15 cellular contexts compared by ENCODE assay signal in the genomic region with DNA sequence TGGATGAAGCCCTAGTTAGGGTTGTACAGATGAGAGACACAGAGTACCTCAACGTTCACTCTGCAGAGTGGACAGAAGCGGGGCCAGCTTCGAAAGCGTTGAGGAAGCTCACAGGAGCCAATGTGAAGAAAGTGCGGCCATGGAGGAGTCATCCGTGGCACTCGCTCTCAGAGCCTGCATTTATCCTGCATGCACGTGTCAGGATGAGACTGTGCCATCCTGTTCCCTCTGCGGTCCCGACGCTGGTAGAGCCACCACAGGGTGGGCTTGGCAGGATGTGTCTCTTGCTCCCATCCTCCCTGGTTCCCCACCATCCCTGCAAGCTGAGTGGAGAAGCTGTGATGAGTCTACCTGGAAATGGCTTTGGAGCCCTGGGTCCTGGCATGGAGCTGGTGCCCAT. TPM values are rescaled to one million over a fixed set of nuclear protein-coding genes. Genes with fewer than 3 reads are reported as not detected.
DNase-seq lines count a peak whose midpoint lies in the region; TF ChIP-seq lines count a peak whose summit lies in the region.
"Had no signal": no experiment of that assay in that cellular context is flagged by ENCODE, and none has a peak within 500 bp of the region (broad histone marks: within the 10 kb centered on the region; RNA-seq: fewer than 3 reads in every experiment).

No MANE protein-coding gene starts in this region.

- H3K4me3 Mint-ChIP-seq in brain (no peak overlapping the region), neural progenitor cell (no peak overlapping the region), endothelial cell (ENCODE audit: unreplicated experiment) (no peak overlapping the region)
- H3K4me3 Mint-ChIP-seq: CD8-positive, alpha-beta T cell had no signal

- H3K27me3 Mint-ChIP-seq in brain (no peaks in the 10 kb centered on the region), neural progenitor cell (ENCODE audit: insufficient read depth, low read depth) (peaks cover 3% of the 10 kb centered on the region), endothelial cell (ENCODE audit: unreplicated experiment) (peaks cover 19% of the 10 kb centered on the region)

- H3K4me1 ChIP-seq in neural progenitor cell (peaks cover 25% of the 10 kb centered on the region), subcutaneous abdominal adipose tissue (ENCODE audit: control insufficient read depth in 5 of 5, insufficient read depth in 5 of 5, low read length in 5 of 5) (peaks cover 8 to 84% (median 69%) of the 10 kb centered on the region in 5 donors)

- H3K4me3 ChIP-seq in neural progenitor cell (no peak overlapping the region), subcutaneous abdominal adipose tissue (ENCODE audit: low read depth in 1 of 5, low read length in 5 of 5) (no peak overlapping the region)
- H3K4me3 ChIP-seq: BLaER1 had no signal

- H3K27ac ChIP-seq in neural progenitor cell = no peak overlapping the region
- peak overlapping the region; percentile 44 for H3K27ac ChIP-seq in subcutaneous abdominal adipose tissue (ENCODE audit: low read depth, low read length)
- H3K27ac ChIP-seq: BLaER1 had no signal

- peaks cover 18% of the 10 kb centered on the region for H3K36me3 Mint-ChIP-seq in brain
- peaks cover 29% of the 10 kb centered on the region for H3K36me3 Mint-ChIP-seq in neural progenitor cell
- H3K36me3 Mint-ChIP-seq in endothelial cell (ENCODE audit: low read depth, unreplicated experiment) = peaks cover 16% of the 10 kb centered on the region

- H3K36me3 ChIP-seq in neural progenitor cell = no peaks in the 10 kb centered on the region
- peaks cover 0 to 15% (median 12%) of the 10 kb centered on the region in 5 donors for H3K36me3 ChIP-seq in subcutaneous abdominal adipose tissue (ENCODE audit: control insufficient read depth in 5 of 5, insufficient read depth in 5 of 5, low read length in 5 of 5)

- H3K9ac ChIP-seq in neural progenitor cell (no peak overlapping the region), subcutaneous abdominal adipose tissue (ENCODE audit: low read length in 5 of 5) (no peak overlapping the region)
- H3K9ac ChIP-seq: BLaER1 had no signal

- DNase-seq in activated effector memory CD4-positive, alpha-beta T cell treated with anti-CD3 and anti-CD28 coated beads, Interleukin-2, amount 50 U/mL, for 16 hours = peak; percentile 45
- DNase-seq in activated effector memory CD4-positive, alpha-beta T cell treated with Interleukin-2 at 50 U/mL for 16 hours = no peak
- DNase-seq in neural progenitor cell (ENCODE audit: low spot score) (no peak), endothelial cell (ENCODE audit: low spot score) (no peak), putamen (ENCODE audit: low spot score) (no peak), NCI-H2171 treated with DMSO at 0.1 percent for 48 hours (lab: John Stamatoyannopoulos, UW) (no peak)
- DNase-seq: CD8-positive, alpha-beta T cell; DND-41; NCI-H1417; NCI-H187 treated with DMSO at 0.1 percent for 48 hours; NCI-H2171; PC-3 had no signal

- peaks cover 35% of the 10 kb centered on the region for H3F3A ChIP-seq in neural progenitor cell (ENCODE audit: low read depth)

- H3K9me3 Mint-ChIP-seq in brain (no peaks in the 10 kb centered on the region), neural progenitor cell (no peaks in the 10 kb centered on the region), endothelial cell (ENCODE audit: unreplicated experiment) (no peaks in the 10 kb centered on the region)
- H3K9me3 Mint-ChIP-seq: CD8-positive, alpha-beta T cell had no signal

- no peak overlapping the region for H3K4me2 ChIP-seq in neural progenitor cell
- H3K4me2 ChIP-seq: BLaER1 had no signal

- no peak overlapping the region for H2AFZ ChIP-seq in neural progenitor cell (replicated peaks)

- TF ChIP-seq CTCF in brain (conservative IDR thresholded peaks at IDR 0.05) (no peak), neural progenitor cell (IDR thresholded peaks at IDR 0.05) (no peak), endothelial cell (IDR thresholded peaks at IDR 0.05; ENCODE audit: unreplicated experiment) (no peak)

- no peaks in the 10 kb centered on the region for H3K27me3 ChIP-seq in neural progenitor cell
- no peaks in the 10 kb centered on the region for H3K27me3 ChIP-seq in subcutaneous abdominal adipose tissue (ENCODE audit: control insufficient read depth in 5 of 5, insufficient read depth in 4 of 5, low read length in 5 of 5)
- H3K27me3 ChIP-seq: BLaER1 had no signal

- H3K9me3 ChIP-seq in neural progenitor cell (ENCODE audit: low read depth) = no peaks in the 10 kb centered on the region
- H3K9me3 ChIP-seq in subcutaneous abdominal adipose tissue (ENCODE audit: control insufficient read depth in 5 of 5, low read length in 5 of 5) = no peaks in the 10 kb centered on the region
- H3K9me3 ChIP-seq: BLaER1 had no signal

- peak overlapping the region in 3 of 5 experiments; percentile 66 to 97 (median 80) for H3K27ac Mint-ChIP-seq in brain
- peak overlapping the region; percentile 42 for H3K27ac Mint-ChIP-seq in neural progenitor cell
- no peak overlapping the region for H3K27ac Mint-ChIP-seq in endothelial cell (ENCODE audit: unreplicated experiment)
- H3K27ac Mint-ChIP-seq: CD8-positive, alpha-beta T cell had no signal

- no peaks in the 10 kb centered on the region for H4K20me1 ChIP-seq in neural progenitor cell (ENCODE audit: low read depth)

- H3K79me2 ChIP-seq in neural progenitor cell (ENCODE audit: low read depth) = no peaks in the 10 kb centered on the region

- H3K4me1 Mint-ChIP-seq in brain = peaks cover 50% of the 10 kb centered on the region
- peaks cover 43% of the 10 kb centered on the region for H3K4me1 Mint-ChIP-seq in neural progenitor cell
- H3K4me1 Mint-ChIP-seq in endothelial cell (ENCODE audit: unreplicated experiment) = peaks cover 24% of the 10 kb centered on the region

RNA-seq across cellular contexts. Expression of a gene that starts 39.3 kb away (rescaled TPM):
- 14.7 TPM for polyA plus RNA-seq in brain (ENCODE audit: insufficient read depth, low read depth, low replicate concordance)
- total RNA-seq in neural progenitor cell (ENCODE audit: low replicate concordance) (12.1 and 25.3 TPM in 2 replicates), endothelial cell (ENCODE audit: unreplicated experiment) (7.4 TPM)
